In the genomic region with DNA sequence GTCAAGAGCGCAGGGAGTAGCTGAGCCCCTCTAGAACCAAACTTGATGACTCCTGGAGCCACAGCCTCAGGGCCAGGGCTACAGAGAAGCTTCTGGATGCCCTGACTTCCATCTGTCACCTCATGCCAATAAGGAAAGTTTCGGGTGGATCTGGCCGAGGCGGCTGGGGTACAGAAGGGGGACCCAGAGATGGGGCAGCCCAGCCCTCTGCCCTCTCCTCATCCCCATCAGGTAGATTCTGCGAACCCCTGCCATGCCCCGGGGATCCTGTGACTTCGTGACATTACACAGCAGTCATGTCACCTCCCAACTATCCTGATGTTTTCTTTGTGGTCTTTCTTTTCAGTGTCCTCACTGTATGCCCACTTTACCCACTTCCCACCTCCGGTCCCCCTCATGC, we compare ENCODE assay signal across 22 cellular contexts.
DNase-seq lines count a peak whose midpoint lies in the region; ATAC-seq, FAIRE-seq and TF ChIP-seq lines count a peak whose summit lies in the region.
"Had no signal": no experiment of that assay in that cellular context is flagged by ENCODE, and none has a peak within 500 bp of the region (broad histone marks: within the 10 kb centered on the region; RNA-seq: fewer than 3 reads in every experiment).

No MANE protein-coding gene starts in this region.

- H3K4me3 ChIP-seq in upper lobe of right lung (no peak overlapping the region), HepG2 (replicated peaks in 1 of 3; ENCODE audit: insufficient read depth in 1 of 3, low read depth in 2 of 3, low read length in 3 of 3) (no peak overlapping the region)

- H3K4me1 Mint-ChIP-seq in activated naive CD8-positive, alpha-beta T cell treated with anti-CD3 and anti-CD28 coated beads, Interleukin-2, amount 50 U/mL, for 24 hours: peaks cover 7% of the 10 kb centered on the region
- H3K4me1 Mint-ChIP-seq in activated naive CD8-positive, alpha-beta T cell treated with anti-CD3 and anti-CD28 coated beads for 36 hours: no peaks in the 10 kb centered on the region
- no peaks in the 10 kb centered on the region for H3K4me1 Mint-ChIP-seq in activated T-helper 1 cell treated with anti-CD3 and anti-CD28 coated beads, Interleukin-12 subunit alpha, Interleukin-12 subunit beta, Interleukin-2, Interleukin-4 antibody, amounts not matched to agents 30 ng/mL and 10 ng/mL and 1 ng/mL, durations not matched to agents 14 hours and 24 hours and 36 hours (ENCODE audit: low read depth)
- H3K4me1 Mint-ChIP-seq in nephron progenitor cell: peaks cover 11% of the 10 kb centered on the region
- no peaks in the 10 kb centered on the region for H3K4me1 Mint-ChIP-seq in activated T-cell treated with anti-CD3 and anti-CD28 coated beads, Interleukin-2, amount 50 U/mL, for 72 hours (ENCODE audit: low read depth)

- TF ChIP-seq POLR2A in HepG2 (IDR thresholded peaks at IDR 0.05; ENCODE audit: insufficient read depth in 1 of 2, low read depth in 2 of 2, low read length in 2 of 2): no peak

- no peak for TF ChIP-seq EP300 in HepG2 (IDR thresholded peaks at IDR 0.05; ENCODE audit: low read depth in 2 of 2, low read length in 2 of 2)
- no peak for TF ChIP-seq EP300 in HepG2 (CRISPR knock-in tag; IDR thresholded peaks at IDR 0.05; ENCODE audit: borderline replicate concordance)

- no peak overlapping the region for H3K4me3 Mint-ChIP-seq in activated naive CD8-positive, alpha-beta T cell treated with anti-CD3 and anti-CD28 coated beads, Interleukin-2, amount 50 U/mL, for 24 hours
- H3K4me3 Mint-ChIP-seq in activated naive CD8-positive, alpha-beta T cell treated with anti-CD3 and anti-CD28 coated beads for 36 hours: no peak overlapping the region
- no peak overlapping the region for H3K4me3 Mint-ChIP-seq in activated T-helper 1 cell treated with anti-CD3 and anti-CD28 coated beads, Interleukin-12 subunit alpha, Interleukin-12 subunit beta, Interleukin-2, Interleukin-4 antibody, amounts not matched to agents 30 ng/mL and 10 ng/mL and 1 ng/mL, durations not matched to agents 14 hours and 24 hours and 36 hours
- no peak overlapping the region for H3K4me3 Mint-ChIP-seq in nephron progenitor cell
- H3K4me3 Mint-ChIP-seq in activated T-cell treated with anti-CD3 and anti-CD28 coated beads, Interleukin-2, amount 50 U/mL, for 72 hours: no peak overlapping the region
- H3K4me3 Mint-ChIP-seq: CD4-positive, CD25-positive, alpha-beta regulatory T cell had no signal

- POLR2A ChIA-PET in HepG2 (lab: Yijun Ruan, JAX): no interaction called here

- no peak for DNase-seq in activated naive CD8-positive, alpha-beta T cell treated with anti-CD3 and anti-CD28 coated beads, Interleukin-2, amount 50 U/mL, for 24 hours
- no peak for DNase-seq in activated naive CD8-positive, alpha-beta T cell treated with anti-CD3 and anti-CD28 coated beads for 36 hours
- DNase-seq in activated T-helper 1 cell treated with anti-CD3 and anti-CD28 coated beads, Interleukin-12 subunit alpha, Interleukin-12 subunit beta, Interleukin-2, Interleukin-4 antibody, amounts not matched to agents 30 ng/mL and 10 ng/mL and 1 ng/mL, durations not matched to agents 14 hours and 24 hours and 36 hours (ENCODE audit: low spot score): no peak
- DNase-seq in nephron progenitor cell (no peak), upper lobe of right lung (peak; percentile 54), anterior cingulate cortex (lab: John Stamatoyannopoulos, UW) (no peak), HepG2 (ENCODE audit: low spot score) (no peak)
- DNase-seq in activated T-cell treated with anti-CD3 and anti-CD28 coated beads, Interleukin-2, amount 50 U/mL, for 72 hours: no peak
- DNase-seq: BE2C; CD4-positive, CD25-positive, alpha-beta regulatory T cell; DMS53; KBM-7; NCI-H1105 treated with DMSO at 0.1 percent for 48 hours; NCI-H1694 treated with DMSO at 0.1 percent for 48 hours; NCI-H510A treated with DMSO at 0.1 percent for 48 hours; NCI-H774; PC-3; SIG-M5 had no signal

- TF ChIP-seq RAD21 in HepG2 (CRISPR knock-in tag; IDR thresholded peaks at IDR 0.05): no peak

- peaks cover 23% of the 10 kb centered on the region for H3K36me3 Mint-ChIP-seq in activated naive CD8-positive, alpha-beta T cell treated with anti-CD3 and anti-CD28 coated beads, Interleukin-2, amount 50 U/mL, for 24 hours (ENCODE audit: low read depth)
- peaks cover 38% of the 10 kb centered on the region for H3K36me3 Mint-ChIP-seq in activated naive CD8-positive, alpha-beta T cell treated with anti-CD3 and anti-CD28 coated beads for 36 hours
- H3K36me3 Mint-ChIP-seq in activated T-helper 1 cell treated with anti-CD3 and anti-CD28 coated beads, Interleukin-12 subunit alpha, Interleukin-12 subunit beta, Interleukin-2, Interleukin-4 antibody, amounts not matched to agents 30 ng/mL and 10 ng/mL and 1 ng/mL, durations not matched to agents 14 hours and 24 hours and 36 hours (ENCODE audit: low read depth): peaks cover 35% of the 10 kb centered on the region
- peaks cover 77% of the 10 kb centered on the region for H3K36me3 Mint-ChIP-seq in nephron progenitor cell (ENCODE audit: low read depth)
- H3K36me3 Mint-ChIP-seq in activated T-cell treated with anti-CD3 and anti-CD28 coated beads, Interleukin-2, amount 50 U/mL, for 72 hours (ENCODE audit: insufficient read depth in 2 of 2): peaks cover 4 to 5% of the 10 kb centered on the region in 2 donors

- no TSS peak for BruUV-seq in HepG2 (replicated peaks; lab: Mats Ljungman, UMichigan)

- no peak for ATAC-seq in activated naive CD8-positive, alpha-beta T cell treated with anti-CD3 and anti-CD28 coated beads, Interleukin-2, amount 50 U/mL, for 24 hours
- no peak for ATAC-seq in upper lobe of right lung
- ATAC-seq in activated T-cell treated with anti-CD3 and anti-CD28 coated beads, Interleukin-2, amount 50 U/mL, for 72 hours (replicated peaks in 1 of 2): no peak
- ATAC-seq in HepG2: no peak
- ATAC-seq: PC-3 had no signal

- H3K27ac ChIP-seq in upper lobe of right lung: no peak overlapping the region
- no peak overlapping the region for H3K27ac ChIP-seq in HepG2 (ENCODE audit: extremely low read length, insufficient read depth, low read length)
- H3K27ac ChIP-seq: RWPE1 had no signal

- no peak overlapping the region for H3K9ac ChIP-seq in HepG2 (ENCODE audit: insufficient read depth, low read depth, low read length)

- no peaks in the 10 kb centered on the region; the same call in 1 of the 2 replicates for H4K20me1 ChIP-seq in HepG2 (ENCODE audit: insufficient read depth, low read length)

- WGBS in HepG2 (ENCODE audit: low lambda C conversion rate): 97% methylated on average over 5 of the region's 8 CpGs

- intact Hi-C loops in activated T-helper 1 cell treated with anti-CD3 and anti-CD28 coated beads, Interleukin-12 subunit alpha, Interleukin-12 subunit beta, Interleukin-2, Interleukin-4 antibody, amounts not matched to agents 30 ng/mL and 10 ng/mL and 1 ng/mL, durations not matched to agents 14 hours and 24 hours and 36 hours (cut with micrococcal nuclease): no loop called here
- intact Hi-C loops in upper lobe of right lung (cut with DNase I) (no loop called here), HepG2 (cut with micrococcal nuclease; ENCODE audit: unreplicated experiment) (no loop called here)

- no peaks in the 10 kb centered on the region for H3K4me1 ChIP-seq in upper lobe of right lung
- H3K4me1 ChIP-seq in HepG2 (ENCODE audit: insufficient read depth, low read length): peaks cover 17% of the 10 kb centered on the region

- H3K27me3 Mint-ChIP-seq in activated naive CD8-positive, alpha-beta T cell treated with anti-CD3 and anti-CD28 coated beads, Interleukin-2, amount 50 U/mL, for 24 hours: no peaks in the 10 kb centered on the region
- H3K27me3 Mint-ChIP-seq in activated naive CD8-positive, alpha-beta T cell treated with anti-CD3 and anti-CD28 coated beads for 36 hours: no peaks in the 10 kb centered on the region
- H3K27me3 Mint-ChIP-seq in activated T-helper 1 cell treated with anti-CD3 and anti-CD28 coated beads, Interleukin-12 subunit alpha, Interleukin-12 subunit beta, Interleukin-2, Interleukin-4 antibody, amounts not matched to agents 30 ng/mL and 10 ng/mL and 1 ng/mL, durations not matched to agents 14 hours and 24 hours and 36 hours (ENCODE audit: insufficient read depth): no peaks in the 10 kb centered on the region
- no peaks in the 10 kb centered on the region for H3K27me3 Mint-ChIP-seq in nephron progenitor cell (ENCODE audit: low read depth, poor library complexity)
- no peaks in the 10 kb centered on the region for H3K27me3 Mint-ChIP-seq in activated T-cell treated with anti-CD3 and anti-CD28 coated beads, Interleukin-2, amount 50 U/mL, for 72 hours (ENCODE audit: low read depth)
- H3K27me3 Mint-ChIP-seq: CD4-positive, CD25-positive, alpha-beta regulatory T cell had no signal

- H3K79me2 ChIP-seq in HepG2 (ENCODE audit: insufficient read depth, low read length): no peaks in the 10 kb centered on the region

- H2AFZ ChIP-seq in HepG2 (ENCODE audit: low read length): no peak overlapping the region

- H3K36me3 ChIP-seq in upper lobe of right lung: no peaks in the 10 kb centered on the region
- peaks cover 52 to 82% of the 10 kb centered on the region in 2 experiments for H3K36me3 ChIP-seq in HepG2 (replicated peaks in 1 of 2; ENCODE audit: control insufficient read depth in 1 of 2, insufficient read depth in 2 of 2, low read length in 2 of 2)

- H3K4me2 ChIP-seq in HepG2 (ENCODE audit: low read depth, low read length): no peak overlapping the region

- no peak for FAIRE-seq in HepG2 (lab: Jason Lieb, UNC)
- FAIRE-seq: GM12892, GM18507, H1 had no signal

- H3K9me3 Mint-ChIP-seq in activated naive CD8-positive, alpha-beta T cell treated with anti-CD3 and anti-CD28 coated beads, Interleukin-2, amount 50 U/mL, for 24 hours: no peaks in the 10 kb centered on the region
- no peaks in the 10 kb centered on the region for H3K9me3 Mint-ChIP-seq in activated naive CD8-positive, alpha-beta T cell treated with anti-CD3 and anti-CD28 coated beads for 36 hours
- no peaks in the 10 kb centered on the region for H3K9me3 Mint-ChIP-seq in activated T-helper 1 cell treated with anti-CD3 and anti-CD28 coated beads, Interleukin-12 subunit alpha, Interleukin-12 subunit beta, Interleukin-2, Interleukin-4 antibody, amounts not matched to agents 30 ng/mL and 10 ng/mL and 1 ng/mL, durations not matched to agents 14 hours and 24 hours and 36 hours
- H3K9me3 Mint-ChIP-seq in nephron progenitor cell: no peaks in the 10 kb centered on the region
- no peaks in the 10 kb centered on the region for H3K9me3 Mint-ChIP-seq in activated T-cell treated with anti-CD3 and anti-CD28 coated beads, Interleukin-2, amount 50 U/mL, for 72 hours
- H3K9me3 Mint-ChIP-seq: CD4-positive, CD25-positive, alpha-beta regulatory T cell had no signal

- H3K9me3 ChIP-seq in upper lobe of right lung (no peaks in the 10 kb centered on the region), HepG2 (ENCODE audit: low read length) (no peaks in the 10 kb centered on the region)
- H3K9me3 ChIP-seq: BE2C had no signal

- no peaks in the 10 kb centered on the region for H3K27me3 ChIP-seq in upper lobe of right lung
- no peaks in the 10 kb centered on the region for H3K27me3 ChIP-seq in HepG2 (ENCODE audit: control insufficient read depth in 1 of 2, insufficient read depth in 2 of 2, low read length in 2 of 2)
- H3K27me3 ChIP-seq: BE2C had no signal

- H3K27ac Mint-ChIP-seq in activated naive CD8-positive, alpha-beta T cell treated with anti-CD3 and anti-CD28 coated beads, Interleukin-2, amount 50 U/mL, for 24 hours: peak overlapping the region; percentile 34
- H3K27ac Mint-ChIP-seq in activated naive CD8-positive, alpha-beta T cell treated with anti-CD3 and anti-CD28 coated beads for 36 hours: no peak overlapping the region
- peak overlapping the region; percentile 58 for H3K27ac Mint-ChIP-seq in activated T-helper 1 cell treated with anti-CD3 and anti-CD28 coated beads, Interleukin-12 subunit alpha, Interleukin-12 subunit beta, Interleukin-2, Interleukin-4 antibody, amounts not matched to agents 30 ng/mL and 10 ng/mL and 1 ng/mL, durations not matched to agents 14 hours and 24 hours and 36 hours
- H3K27ac Mint-ChIP-seq in nephron progenitor cell: peak overlapping the region; percentile 69
- H3K27ac Mint-ChIP-seq in activated T-cell treated with anti-CD3 and anti-CD28 coated beads, Interleukin-2, amount 50 U/mL, for 72 hours: no peak overlapping the region

- no peak for TF ChIP-seq CTCF in nephron progenitor cell (IDR thresholded peaks at IDR 0.05)
- TF ChIP-seq CTCF in upper lobe of right lung (IDR thresholded peaks at IDR 0.05): no peak
- TF ChIP-seq CTCF in HepG2 (CRISPR knock-in tag; IDR thresholded peaks at IDR 0.05): no peak

- in situ Hi-C loops in HepG2 (cut with HindIII; ENCODE audit: extremely low pct_ligation_motif_present, low pct_unique_long_range_greater_than_20kb): no loop called here

- CTCF ChIA-PET in HepG2 (lab: Yijun Ruan, JAX; ENCODE audit: low intra/inter-chr PET ratio, low total read pairs): no interaction called here

Comparison
In these comparisons a context has a peak if more than half of its experiments do, and no peak if none do; other contexts are left out.
1. H3K27ac Mint-ChIP-seq: peak in activated naive CD8-positive, alpha-beta T cell treated with anti-CD3 and anti-CD28 coated beads, Interleukin-2, amount 50 U/mL, for 24 hours (single experiment), activated T-helper 1 cell treated with anti-CD3 and anti-CD28 coated beads, Interleukin-12 subunit alpha, Interleukin-12 subunit beta, Interleukin-2, Interleukin-4 antibody, amounts not matched to agents 30 ng/mL and 10 ng/mL and 1 ng/mL, durations not matched to agents 14 hours and 24 hours and 36 hours (single experiment) and nephron progenitor cell (single experiment); none in activated naive CD8-positive, alpha-beta T cell treated with anti-CD3 and anti-CD28 coated beads for 36 hours (single experiment) and activated T-cell treated with anti-CD3 and anti-CD28 coated beads, Interleukin-2, amount 50 U/mL, for 72 hours (single experiment).